ENCODE assay signal across 2 cellular contexts in genomic region chr5:148653840-148654781, GRCh38.
TF ChIP-seq lines count a peak whose summit lies in the region.

A gene with protein sequence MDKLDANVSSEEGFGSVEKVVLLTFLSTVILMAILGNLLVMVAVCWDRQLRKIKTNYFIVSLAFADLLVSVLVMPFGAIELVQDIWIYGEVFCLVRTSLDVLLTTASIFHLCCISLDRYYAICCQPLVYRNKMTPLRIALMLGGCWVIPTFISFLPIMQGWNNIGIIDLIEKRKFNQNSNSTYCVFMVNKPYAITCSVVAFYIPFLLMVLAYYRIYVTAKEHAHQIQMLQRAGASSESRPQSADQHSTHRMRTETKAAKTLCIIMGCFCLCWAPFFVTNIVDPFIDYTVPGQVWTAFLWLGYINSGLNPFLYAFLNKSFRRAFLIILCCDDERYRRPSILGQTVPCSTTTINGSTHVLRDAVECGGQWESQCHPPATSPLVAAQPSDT (minus strand): TSS chr5:148654527. CDS start chr5:148637014, 17,513 bp downstream.

TF ChIP-seq in SK-N-SH, 30 proteins besides CTCF, POLR2A, EP300 and RAD21 (continued from another document):
- no peak for TF ChIP-seq USF2 (IDR thresholded peaks at IDR 0.05; ENCODE audit: borderline replicate concordance, low read depth, low read length)
- TF ChIP-seq POLR2AphosphoS5 (IDR thresholded peaks at IDR 0.05; ENCODE audit: low read depth, low read length), result no peak
- no peak for TF ChIP-seq CHD2 (IDR thresholded peaks at IDR 0.05; ENCODE audit: low read length, partially characterized antibody)
- TF ChIP-seq, protein P1, sequence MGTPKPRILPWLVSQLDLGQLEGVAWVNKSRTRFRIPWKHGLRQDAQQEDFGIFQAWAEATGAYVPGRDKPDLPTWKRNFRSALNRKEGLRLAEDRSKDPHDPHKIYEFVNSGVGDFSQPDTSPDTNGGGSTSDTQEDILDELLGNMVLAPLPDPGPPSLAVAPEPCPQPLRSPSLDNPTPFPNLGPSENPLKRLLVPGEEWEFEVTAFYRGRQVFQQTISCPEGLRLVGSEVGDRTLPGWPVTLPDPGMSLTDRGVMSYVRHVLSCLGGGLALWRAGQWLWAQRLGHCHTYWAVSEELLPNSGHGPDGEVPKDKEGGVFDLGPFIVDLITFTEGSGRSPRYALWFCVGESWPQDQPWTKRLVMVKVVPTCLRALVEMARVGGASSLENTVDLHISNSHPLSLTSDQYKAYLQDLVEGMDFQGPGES (IDR thresholded peaks at IDR 0.05; ENCODE audit: low read depth, low read length), result no peak
- no peak for TF ChIP-seq RCOR1 (IDR thresholded peaks at IDR 0.05; ENCODE audit: low read length)
- TF ChIP-seq RFX5 (IDR thresholded peaks at IDR 0.05; ENCODE audit: low read length), result no peak
- TF ChIP-seq SIN3A (IDR thresholded peaks at IDR 0.05; ENCODE audit: borderline replicate concordance, low read depth, low read length), result no peak
- TF ChIP-seq TAF1 (IDR thresholded peaks at IDR 0.05; ENCODE audit: borderline replicate concordance, low read depth, low read length), result no peak
- no peak for TF ChIP-seq FOXJ3 (CRISPR knock-in tag; IDR thresholded peaks at IDR 0.05)

TF ChIP-seq in SK-N-SH treated with all-trans-retinoic acid at 6 μM for 48 hours, 23 proteins besides CTCF, POLR2A, EP300 and RAD21 (continued from another document):
- TF ChIP-seq POU6F1 (CRISPR knock-in tag; IDR thresholded peaks at IDR 0.05; ENCODE audit: borderline replicate concordance, low read depth) (no peak), TOX (CRISPR knock-in tag; IDR thresholded peaks at IDR 0.05; ENCODE audit: borderline replicate concordance) (no peak)
